In the genomic region with DNA sequence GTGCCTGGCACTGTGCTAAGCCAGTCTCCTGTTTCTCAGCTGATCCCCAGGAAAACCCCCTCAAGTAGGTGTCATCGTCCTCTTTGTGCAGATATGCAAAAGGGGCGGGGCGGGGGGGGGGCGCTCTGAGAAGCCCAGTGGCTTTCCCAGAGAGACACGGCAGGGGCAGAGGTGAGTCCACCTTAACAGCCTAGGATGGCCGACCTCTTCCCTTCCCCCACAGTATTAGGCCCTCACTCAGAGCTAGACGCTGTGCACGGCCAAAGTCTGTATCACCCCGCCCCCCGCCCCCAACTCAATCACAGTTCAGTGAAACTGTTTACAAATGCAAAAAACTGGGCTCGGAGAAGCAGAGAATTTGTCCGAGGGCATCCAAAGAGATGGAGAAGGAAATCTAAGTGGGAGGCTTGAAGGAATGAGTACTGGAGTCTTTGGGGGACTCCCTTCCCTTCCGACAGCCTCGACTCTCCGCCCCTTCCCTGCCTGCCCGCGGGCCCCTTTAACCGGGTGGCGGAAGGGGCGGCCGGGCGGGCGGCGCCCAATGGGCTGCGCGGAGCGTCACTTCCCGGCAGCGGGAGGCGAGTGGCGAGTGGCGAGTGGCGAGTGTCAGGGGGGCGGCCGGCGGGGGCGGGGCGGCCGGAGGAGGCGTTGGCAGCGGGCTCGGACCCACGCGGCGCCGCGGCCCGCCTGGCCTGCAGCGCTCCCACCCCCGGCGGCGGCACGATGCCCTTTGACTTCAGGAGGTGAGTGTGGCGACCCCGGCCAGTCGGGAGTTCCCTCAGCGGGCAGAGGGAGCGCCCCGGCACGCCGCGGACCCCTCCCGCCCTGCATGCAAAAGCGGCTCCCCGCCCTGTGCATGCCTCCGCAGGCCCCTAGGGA, we compare ENCODE assay signal across 8 cellular contexts. TPM values are rescaled to one million over a fixed set of nuclear protein-coding genes. Genes with fewer than 3 reads are reported as not detected.
A peak's percentile ranks its signal among the peaks of the same experiment; 100 is the strongest.
DNase-seq lines count a peak whose midpoint lies in the region; ATAC-seq lines count a peak whose summit lies in the region.

A gene with protein sequence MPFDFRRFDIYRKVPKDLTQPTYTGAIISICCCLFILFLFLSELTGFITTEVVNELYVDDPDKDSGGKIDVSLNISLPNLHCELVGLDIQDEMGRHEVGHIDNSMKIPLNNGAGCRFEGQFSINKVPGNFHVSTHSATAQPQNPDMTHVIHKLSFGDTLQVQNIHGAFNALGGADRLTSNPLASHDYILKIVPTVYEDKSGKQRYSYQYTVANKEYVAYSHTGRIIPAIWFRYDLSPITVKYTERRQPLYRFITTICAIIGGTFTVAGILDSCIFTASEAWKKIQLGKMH (plus strand): TSS at position 561 of the 879 bp plus-strand sequence. CDS start 163 bp downstream, at position 724.

- peaks cover 47% of the 10 kb centered on the region for H3K4me1 ChIP-seq in ACC112 (ENCODE audit: control insufficient read depth, insufficient read depth, low read length, unreplicated experiment)

- no peaks in the 10 kb centered on the region for H3K9me3 Mint-ChIP-seq in activated CD4-positive, alpha-beta T cell treated with anti-CD3 and anti-CD28 coated beads, Interleukin-2, amount 10 ng/mL, durations not matched to agents 24 days and 14 days

- no peaks in the 10 kb centered on the region for H3K27me3 Mint-ChIP-seq in activated CD4-positive, alpha-beta T cell treated with anti-CD3 and anti-CD28 coated beads, Interleukin-2, amount 10 ng/mL, durations not matched to agents 24 days and 14 days

- H3K4me3 Mint-ChIP-seq in activated CD4-positive, alpha-beta T cell treated with anti-CD3 and anti-CD28 coated beads, Interleukin-2, amount 10 ng/mL, durations not matched to agents 24 days and 14 days = peak within 1 kb of the TSS; percentile 89

- intact Hi-C loops in activated CD4-positive, alpha-beta T cell treated with anti-CD3 and anti-CD28 coated beads, Interleukin-2, amount 10 ng/mL, durations not matched to agents 24 days and 14 days (cut with micrococcal nuclease) = loop anchor here (1.0 to 5.0 kb wide), 5 partner anchors 27 to 223 kb away; a partner anchor contains a TSS

- peak within 1 kb of the TSS; percentile 76 for H3K27ac Mint-ChIP-seq in activated CD4-positive, alpha-beta T cell treated with anti-CD3 and anti-CD28 coated beads, Interleukin-2, amount 10 ng/mL, durations not matched to agents 24 days and 14 days

- no peaks in the 10 kb centered on the region for H3K27me3 ChIP-seq in ACC112 (ENCODE audit: insufficient read depth, low read length)

- no peak within 1 kb of the TSS for H2AFZ ChIP-seq in ACC112 (ENCODE audit: low read length, unreplicated experiment)

- peak; percentile 21 for DNase-seq in NCI-H446 treated with DMSO at 0.1 percent for 48 hours (lab: John Stamatoyannopoulos, UW)
- peak; percentile 95 for DNase-seq in activated CD4-positive, alpha-beta T cell treated with anti-CD3 and anti-CD28 coated beads, Interleukin-2, amount 10 ng/mL, durations not matched to agents 24 days and 14 days
- peak; percentile 37 for DNase-seq in dedifferentiated amniotic fluid mesenchymal stem cell (ENCODE audit: extremely low spot score)
- peak; percentile 92 for DNase-seq in left kidney (ENCODE audit: low read depth, low spot score)
- DNase-seq in stimulated activated CD4-positive, alpha-beta T cell treated with anti-CD3 and anti-CD28 coated beads, Interleukin-2, amount 100 ng/mL, for 24 hours = peak; percentile 73 to 77

- peak; percentile 52 for ATAC-seq in GM18519 (IDR thresholded peaks at IDR 0.05; ENCODE audit: low FRiP score, unreplicated experiment)
- peak; percentile 67 for ATAC-seq in HG03025 (IDR thresholded peaks at IDR 0.05; ENCODE audit: low FRiP score, unreplicated experiment)

- peaks cover 27% of the 10 kb centered on the region for H3K4me1 Mint-ChIP-seq in activated CD4-positive, alpha-beta T cell treated with anti-CD3 and anti-CD28 coated beads, Interleukin-2, amount 10 ng/mL, durations not matched to agents 24 days and 14 days

- peaks cover 48% of the 10 kb centered on the region for H3K79me2 ChIP-seq in ACC112 (ENCODE audit: control insufficient read depth, insufficient read depth, low read length, unreplicated experiment)

- peak within 1 kb of the TSS; percentile 98 for H3K27ac ChIP-seq in ACC112 (ENCODE audit: low read depth, low read length)

- H3K36me3 ChIP-seq in ACC112 (ENCODE audit: insufficient read depth, low read length) = peaks cover 10% of the 10 kb centered on the region; the same call in 1 of the 2 replicates

- no peaks in the 10 kb centered on the region for H3K36me3 Mint-ChIP-seq in activated CD4-positive, alpha-beta T cell treated with anti-CD3 and anti-CD28 coated beads, Interleukin-2, amount 10 ng/mL, durations not matched to agents 24 days and 14 days (ENCODE audit: low read depth)

- H3K4me3 ChIP-seq in ACC112 (ENCODE audit: low read depth, low read length) = peak within 1 kb of the TSS; percentile 99

RNA-seq across cellular contexts. Expression of the gene that starts here (rescaled TPM):
- 47.1 and 47.3 TPM in 2 replicates for total RNA-seq in activated CD4-positive, alpha-beta T cell treated with anti-CD3 and anti-CD28 coated beads, Interleukin-2, amount 10 ng/mL, durations not matched to agents 24 days and 14 days

Comparison
In these comparisons a context has a peak if more than half of its experiments do, and no peak if none do; other contexts are left out.
1. Peak in every context shown above with its lines: DNase-seq, ATAC-seq, H3K4me3 ChIP-seq and H3K27ac ChIP-seq.
2. DNase-seq: peak in every context shown above with its lines; median percentile 95 in activated CD4-positive, alpha-beta T cell treated with anti-CD3 and anti-CD28 coated beads, Interleukin-2, amount 10 ng/mL, durations not matched to agents 24 days and 14 days; 92 in left kidney; 75 in stimulated activated CD4-positive, alpha-beta T cell treated with anti-CD3 and anti-CD28 coated beads, Interleukin-2, amount 100 ng/mL, for 24 hours; 37 in dedifferentiated amniotic fluid mesenchymal stem cell; 21 in NCI-H446 treated with DMSO at 0.1 percent for 48 hours.